Comparison of ENCODE assay signal across 13 cellular contexts in the genomic region with DNA sequence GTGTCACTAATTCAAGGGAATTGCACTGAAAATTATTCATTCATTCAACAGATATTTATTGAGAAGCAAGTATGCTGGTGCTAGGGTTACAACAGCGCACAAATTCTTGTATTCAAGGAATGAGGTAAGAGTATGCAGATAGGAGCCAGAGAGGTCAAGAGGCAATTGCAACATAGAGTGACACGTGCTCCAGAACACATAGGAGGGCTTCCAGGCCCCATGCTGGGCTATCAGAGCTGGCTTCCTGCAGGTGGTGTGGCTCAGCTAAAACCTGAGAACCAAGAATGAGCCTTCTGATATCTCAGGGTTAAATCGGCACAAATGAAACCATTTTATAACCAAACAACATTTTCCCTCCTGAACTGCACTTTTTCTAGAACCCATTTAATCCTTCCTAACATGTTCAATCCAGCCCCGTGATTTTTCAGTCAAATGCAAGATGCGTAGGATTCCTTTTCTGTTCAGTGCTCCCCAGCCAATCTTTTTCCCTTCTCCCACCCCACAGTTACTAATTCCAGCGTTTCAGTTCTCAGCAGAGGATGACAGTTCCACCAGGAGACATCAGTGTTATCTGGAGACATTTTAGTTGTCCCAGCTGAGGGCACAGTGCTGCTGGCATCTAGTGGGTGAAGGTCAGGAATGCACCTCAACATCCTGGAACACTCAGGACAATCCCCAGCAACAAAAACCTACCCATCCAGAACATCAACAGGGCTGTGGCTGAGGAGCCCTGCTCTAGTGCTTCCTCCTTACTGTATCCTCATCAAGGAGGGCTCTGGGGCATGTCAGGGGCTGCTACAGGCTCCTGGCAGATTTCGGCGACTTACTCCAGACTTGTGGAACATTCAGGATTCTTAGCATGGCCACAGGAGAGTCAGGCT. TPM values are rescaled to one million over a fixed set of nuclear protein-coding genes. Genes with fewer than 3 reads are reported as not detected.
DNase-seq lines count a peak whose midpoint lies in the region; ATAC-seq and TF ChIP-seq lines count a peak whose summit lies in the region.
"Had no signal": no experiment of that assay in that cellular context is flagged by ENCODE, and none has a peak within 500 bp of the region (broad histone marks: within the 10 kb centered on the region; RNA-seq: fewer than 3 reads in every experiment).

No MANE protein-coding gene starts in this region.

- H4K8ac ChIP-seq in trophoblast cell (ENCODE audit: low read depth, low read length): no peak overlapping the region
- no peak overlapping the region for H4K8ac ChIP-seq in neuronal stem cell (ENCODE audit: low read depth, low read length)

- no peak overlapping the region for H2BK5ac ChIP-seq in trophoblast cell (ENCODE audit: low read depth, low read length, poor library complexity)
- no peak overlapping the region for H2BK5ac ChIP-seq in neuronal stem cell (ENCODE audit: low read length)

- H3K79me1 ChIP-seq in trophoblast cell (ENCODE audit: low read length): peaks cover 10% of the 10 kb centered on the region
- no peaks in the 10 kb centered on the region for H3K79me1 ChIP-seq in neuronal stem cell (ENCODE audit: low read depth, low read length)

- H3K4me2 ChIP-seq in trophoblast cell (ENCODE audit: low read length) (no peak overlapping the region), neuronal stem cell (ENCODE audit: insufficient read depth, low read length, poor library complexity, severe bottlenecking) (no peak overlapping the region)

- H3K14ac ChIP-seq in trophoblast cell (ENCODE audit: low read length): no peak overlapping the region
- no peak overlapping the region for H3K14ac ChIP-seq in neuronal stem cell (ENCODE audit: low read length)

- H3K4me1 ChIP-seq in trophoblast cell (ENCODE audit: control insufficient read depth in 1 of 2, insufficient read depth in 2 of 2, low read length in 2 of 2): peaks cover 22 to 25% of the 10 kb centered on the region in 2 experiments
- no peaks in the 10 kb centered on the region for H3K4me1 ChIP-seq in neuronal stem cell (ENCODE audit: control insufficient read depth in 2 of 2, insufficient read depth in 1 of 2, low read depth in 1 of 2, low read length in 2 of 2)
- H3K4me1 ChIP-seq: uterus had no signal

- H3K27ac ChIP-seq in trophoblast cell (ENCODE audit: low read depth, low read length) (no peak overlapping the region), neuronal stem cell (replicated peaks; ENCODE audit: low read length) (no peak overlapping the region)
- H3K27ac ChIP-seq: epithelial cell of prostate, uterus had no signal

- H2AK5ac ChIP-seq in trophoblast cell (ENCODE audit: low read length) (no peak overlapping the region), neuronal stem cell (ENCODE audit: low read depth, low read length) (no peak overlapping the region)

- no peak overlapping the region for H3K4me3 Mint-ChIP-seq in activated CD8-positive, alpha-beta memory T cell treated with anti-CD3 and anti-CD28 coated beads, Interleukin-2, amount 10 ng/mL, durations not matched to agents 7 days and 5 days
- no peak overlapping the region for H3K4me3 Mint-ChIP-seq in mesothelial cell of epicardium

- H3K4me1 Mint-ChIP-seq in activated CD8-positive, alpha-beta memory T cell treated with anti-CD3 and anti-CD28 coated beads, Interleukin-2, amount 10 ng/mL, durations not matched to agents 7 days and 5 days: peaks cover 21% of the 10 kb centered on the region
- H3K4me1 Mint-ChIP-seq in mesothelial cell of epicardium: peaks cover 3% of the 10 kb centered on the region

- H4K91ac ChIP-seq in trophoblast cell (ENCODE audit: low read depth, low read length): peak overlapping the region; percentile 72
- no peak overlapping the region for H4K91ac ChIP-seq in neuronal stem cell (ENCODE audit: low read depth, low read length, poor library complexity)

- no peak for ATAC-seq in activated CD8-positive, alpha-beta memory T cell treated with anti-CD3 and anti-CD28 coated beads, Interleukin-2, amount 10 ng/mL, durations not matched to agents 7 days and 5 days

- H2BK120ac ChIP-seq in trophoblast cell (ENCODE audit: insufficient read depth, low read length, poor library complexity): peak overlapping the region; percentile 48
- H2BK120ac ChIP-seq in neuronal stem cell (ENCODE audit: low read depth, low read length): no peak overlapping the region

- no CpG with 5 or more reads among the region's 8 CpGs for WGBS in trophoblast cell (ENCODE audit: extremely low coverage, insufficient coverage, insufficient read length)
- no CpG with 5 or more reads among the region's 8 CpGs for WGBS in neuronal stem cell (ENCODE audit: extremely low coverage in 2 of 2, insufficient read length in 2 of 2, insufficient replicate concordance in 1 of 2), 2 donors

- peak; percentile 40 for DNase-seq in activated CD8-positive, alpha-beta memory T cell treated with anti-CD3 and anti-CD28 coated beads, Interleukin-2, amount 50 U/mL, for 48 hours
- no peak for DNase-seq in activated CD8-positive, alpha-beta memory T cell treated with anti-CD3 and anti-CD28 coated beads, Interleukin-2, amount 10 ng/mL, durations not matched to agents 7 days and 5 days
- DNase-seq in NCI-H69 (lab: John Stamatoyannopoulos, UW): peak; percentile 36
- DNase-seq in epithelial cell of proximal tubule (ENCODE audit: low read depth): no peak
- DNase-seq in trophoblast cell: peak; percentile 85 to 95
- DNase-seq in neuronal stem cell (ENCODE audit: low spot score): no peak
- DNase-seq in foreskin fibroblast: no peak
- DNase-seq in mesothelial cell of epicardium (ENCODE audit: low spot score in 2 of 2, unreplicated experiment in 2 of 2): no peak
- DNase-seq: Karpas-422, retina, T-helper 9 cell, uterus had no signal

- H2BK15ac ChIP-seq in neuronal stem cell (ENCODE audit: low read length): no peak overlapping the region

- CTCF ChIA-PET in activated CD8-positive, alpha-beta memory T cell treated with anti-CD3 and anti-CD28 coated beads, Interleukin-2, amount 10 ng/mL, durations not matched to agents 7 days and 5 days (lab: Charles Lee): interaction anchor here (1.0 kb wide), 1 partner anchor 10 kb away, joined by 5 read pairs; no protein-coding TSS in a partner anchor

- H3K4me3 ChIP-seq in epithelial cell of proximal tubule (ENCODE audit: low read depth, low read length) (no peak overlapping the region), trophoblast cell (ENCODE audit: low read depth, low read length) (no peak overlapping the region), neuronal stem cell (ENCODE audit: low read length in 2 of 2) (no peak overlapping the region), foreskin fibroblast (ENCODE audit: low read depth in 1 of 2, low read length in 2 of 2) (no peak overlapping the region)
- H3K4me3 ChIP-seq: uterus had no signal

- H3K36me3 ChIP-seq in trophoblast cell (ENCODE audit: control insufficient read depth in 1 of 2, insufficient read depth in 2 of 2, low read length in 2 of 2) (no peaks in the 10 kb centered on the region), neuronal stem cell (replicated peaks in 1 of 2; ENCODE audit: control insufficient read depth in 2 of 2, insufficient read depth in 2 of 2, low read length in 2 of 2) (no peaks in the 10 kb centered on the region)
- H3K36me3 ChIP-seq: uterus had no signal

- peak; percentile 17 for TF ChIP-seq CTCF in epithelial cell of proximal tubule (conservative IDR thresholded peaks at IDR 0.05; ENCODE audit: low read depth, low read length)
- no peak for TF ChIP-seq CTCF in foreskin fibroblast (IDR thresholded peaks at IDR 0.05; ENCODE audit: low read depth, low read length)
- no peak for TF ChIP-seq CTCF in mesothelial cell of epicardium (IDR thresholded peaks at IDR 0.05; ENCODE audit: unreplicated experiment)

- no peak overlapping the region for H2AFZ ChIP-seq in trophoblast cell (ENCODE audit: insufficient read depth, low read length, poor library complexity)
- no peak overlapping the region for H2AFZ ChIP-seq in neuronal stem cell (ENCODE audit: low read length)

- no peaks in the 10 kb centered on the region for H3K9me3 ChIP-seq in trophoblast cell (ENCODE audit: insufficient read depth, low read depth, low read length)
- no peaks in the 10 kb centered on the region for H3K9me3 ChIP-seq in neuronal stem cell (replicated peaks in 1 of 2; ENCODE audit: control insufficient read depth in 2 of 2, insufficient read depth in 1 of 2, low read depth in 1 of 2, low read length in 2 of 2)
- H3K9me3 ChIP-seq: uterus had no signal

- H3K4ac ChIP-seq in trophoblast cell (ENCODE audit: low read depth, low read length): no peak overlapping the region
- H3K4ac ChIP-seq in neuronal stem cell (ENCODE audit: low read length): no peak overlapping the region

- H3K27me3 Mint-ChIP-seq in activated CD8-positive, alpha-beta memory T cell treated with anti-CD3 and anti-CD28 coated beads, Interleukin-2, amount 10 ng/mL, durations not matched to agents 7 days and 5 days: peaks cover 3% of the 10 kb centered on the region
- peaks cover 43% of the 10 kb centered on the region for H3K27me3 Mint-ChIP-seq in mesothelial cell of epicardium (ENCODE audit: low read depth)

- H3K27me3 ChIP-seq in trophoblast cell (ENCODE audit: insufficient read depth, low read length): no peaks in the 10 kb centered on the region
- no peaks in the 10 kb centered on the region for H3K27me3 ChIP-seq in neuronal stem cell (ENCODE audit: control insufficient read depth in 3 of 3, insufficient read depth in 3 of 3, low read depth in 1 of 3, low read length in 3 of 3)
- H3K27me3 ChIP-seq: uterus had no signal

- no peak overlapping the region for H4K12ac ChIP-seq in trophoblast cell (ENCODE audit: low read depth, low read length)

- H3K9me3 Mint-ChIP-seq in activated CD8-positive, alpha-beta memory T cell treated with anti-CD3 and anti-CD28 coated beads, Interleukin-2, amount 10 ng/mL, durations not matched to agents 7 days and 5 days (ENCODE audit: low read depth): no peaks in the 10 kb centered on the region
- no peaks in the 10 kb centered on the region for H3K9me3 Mint-ChIP-seq in mesothelial cell of epicardium

- H3K9ac ChIP-seq in trophoblast cell (ENCODE audit: low read length): no peak overlapping the region
- no peak overlapping the region for H3K9ac ChIP-seq in neuronal stem cell (ENCODE audit: low read depth, low read length, poor library complexity)

- H3K27ac Mint-ChIP-seq in activated CD8-positive, alpha-beta memory T cell treated with anti-CD3 and anti-CD28 coated beads, Interleukin-2, amount 10 ng/mL, durations not matched to agents 7 days and 5 days: no peak overlapping the region
- no peak overlapping the region for H3K27ac Mint-ChIP-seq in mesothelial cell of epicardium

- peaks cover 1% of the 10 kb centered on the region for H3K36me3 Mint-ChIP-seq in activated CD8-positive, alpha-beta memory T cell treated with anti-CD3 and anti-CD28 coated beads, Interleukin-2, amount 10 ng/mL, durations not matched to agents 7 days and 5 days
- H3K36me3 Mint-ChIP-seq in mesothelial cell of epicardium: no peaks in the 10 kb centered on the region

- H3K79me2 ChIP-seq in trophoblast cell (ENCODE audit: control insufficient read depth, insufficient read depth, low read length, poor library complexity): no peaks in the 10 kb centered on the region

- no peak overlapping the region for H3K18ac ChIP-seq in trophoblast cell (ENCODE audit: low read length)
- no peak overlapping the region for H3K18ac ChIP-seq in neuronal stem cell (ENCODE audit: low read length)

- H2BK12ac ChIP-seq in trophoblast cell (ENCODE audit: low read length) (peak overlapping the region; percentile 20), neuronal stem cell (ENCODE audit: low read length) (no peak overlapping the region)

- H3K23ac ChIP-seq in trophoblast cell (ENCODE audit: low read length) (no peak overlapping the region), neuronal stem cell (ENCODE audit: low read depth, low read length, poor library complexity) (no peak overlapping the region)

RNA-seq across cellular contexts. Expression of a gene that starts 13.3 kb away (rescaled TPM):
- total RNA-seq in activated CD8-positive, alpha-beta memory T cell treated with anti-CD3 and anti-CD28 coated beads, Interleukin-2, amount 10 ng/mL, durations not matched to agents 7 days and 5 days: 10 to 100 TPM in 1 of 2 experiments, 1 to 10 TPM in 1; 10.0 to 11.9 TPM
- total RNA-seq in epithelial cell of proximal tubule (not detected in 2 replicates), mesothelial cell of epicardium (not detected in 3 replicates)
- polyA plus RNA-seq in trophoblast cell (2013): 0.36 and 0.44 TPM in 2 replicates
- not detected for polyA plus RNA-seq in neuronal stem cell (2013, experiment 1 of 2)
- not detected for polyA plus RNA-seq in neuronal stem cell (2013, experiment 2 of 2)

RNA-seq across cellular contexts. Expression of a gene that starts 23.0 kb away (rescaled TPM):
- total RNA-seq in activated CD8-positive, alpha-beta memory T cell treated with anti-CD3 and anti-CD28 coated beads, Interleukin-2, amount 10 ng/mL, durations not matched to agents 7 days and 5 days: 10 to 100 TPM; 87.0 to 99.8 TPM
- total RNA-seq in epithelial cell of proximal tubule (not detected in 2 replicates), mesothelial cell of epicardium (not detected in 3 replicates)
- 0.03 TPM in 1 of 2 replicates, not detected in the other for polyA plus RNA-seq in trophoblast cell (2013)
- polyA plus RNA-seq in neuronal stem cell (2013, experiment 1 of 2): not detected
- polyA plus RNA-seq in neuronal stem cell (2013, experiment 2 of 2): not detected

RNA-seq across cellular contexts. Expression of a gene that starts 39.9 kb away (rescaled TPM):
- total RNA-seq in activated CD8-positive, alpha-beta memory T cell treated with anti-CD3 and anti-CD28 coated beads, Interleukin-2, amount 10 ng/mL, durations not matched to agents 7 days and 5 days: 10 to 100 TPM; 37.9 to 80.1 TPM
- not detected in 2 replicates for total RNA-seq in epithelial cell of proximal tubule
- polyA plus RNA-seq in trophoblast cell (2013): 0.05 and 0.21 TPM in 2 replicates
- not detected for polyA plus RNA-seq in neuronal stem cell (2013, experiment 1 of 2)
- polyA plus RNA-seq in neuronal stem cell (2013, experiment 2 of 2): not detected
- total RNA-seq in mesothelial cell of epicardium: not detected in 3 replicates

Comparison
In these comparisons a context has a peak if more than half of its experiments do, and no peak if none do; other contexts are left out.
1. DNase-seq: peak in activated CD8-positive, alpha-beta memory T cell treated with anti-CD3 and anti-CD28 coated beads, Interleukin-2, amount 50 U/mL, for 48 hours (single experiment), NCI-H69 (single experiment) and trophoblast cell (2 of 2); none in activated CD8-positive, alpha-beta memory T cell treated with anti-CD3 and anti-CD28 coated beads, Interleukin-2, amount 10 ng/mL, durations not matched to agents 7 days and 5 days (single experiment), epithelial cell of proximal tubule (single experiment), neuronal stem cell (single experiment), foreskin fibroblast (0 of 2) and mesothelial cell of epicardium (0 of 2).
2. RNA of a gene that starts 13.3 kb away (total RNA-seq): 10.0 to 11.9 TPM in activated CD8-positive, alpha-beta memory T cell treated with anti-CD3 and anti-CD28 coated beads, Interleukin-2, amount 10 ng/mL, durations not matched to agents 7 days and 5 days; not detected in epithelial cell of proximal tubule and not detected in mesothelial cell of epicardium; every median in the first group is over 10 times any median in the second.
3. RNA of a gene that starts 23.0 kb away (total RNA-seq): 87.0 to 99.8 TPM in activated CD8-positive, alpha-beta memory T cell treated with anti-CD3 and anti-CD28 coated beads, Interleukin-2, amount 10 ng/mL, durations not matched to agents 7 days and 5 days; not detected in epithelial cell of proximal tubule and not detected in mesothelial cell of epicardium; every median in the first group is over 10 times any median in the second.